Comparison of ENCODE assay signal across 8 cellular contexts in the genomic region with DNA sequence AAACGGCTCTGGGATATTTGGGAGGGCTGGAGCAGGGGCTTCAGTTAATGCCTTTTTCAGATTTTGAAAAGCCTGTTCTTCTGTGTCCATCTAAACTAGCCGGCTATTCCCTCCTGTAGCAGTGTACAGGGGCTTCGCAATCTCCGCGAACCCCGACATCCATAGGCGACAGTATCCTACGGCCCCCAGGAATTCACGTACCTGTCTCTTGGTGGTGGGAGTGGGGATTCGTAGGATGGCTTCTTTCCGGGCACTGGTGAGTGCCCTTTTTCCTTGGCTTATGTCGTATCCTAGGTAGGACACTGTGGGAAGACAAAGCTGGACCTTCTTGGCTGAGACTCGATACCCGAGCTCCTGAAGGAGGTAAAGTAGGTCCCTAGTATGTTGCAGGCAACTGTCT.
"Had no signal": no experiment of that assay in that cellular context is flagged by ENCODE, and none has a peak within 500 bp of the region (broad histone marks: within the 10 kb centered on the region; RNA-seq: fewer than 3 reads in every experiment).

No MANE protein-coding gene starts in this region.

- H3K9me3 Mint-ChIP-seq: HFFc6 had no signal

- H3K4me3 ChIP-seq: GM23248, K562 had no signal

- H3K27ac ChIP-seq: GM23248 had no signal

- DNase-seq: GM23248, H7, HCEC 1CT, HFFc6, IMR-90, KG1 had no signal

- FAIRE-seq: HTR-8/SVneo, K562 had no signal

- H3K27ac Mint-ChIP-seq: HFFc6 had no signal

- H3K9ac ChIP-seq: GM23248 had no signal

- H3K4me3 Mint-ChIP-seq: HFFc6 had no signal

- H2AFZ ChIP-seq: GM23248 had no signal
